12 cellular contexts compared by ENCODE assay signal in the genomic region with DNA sequence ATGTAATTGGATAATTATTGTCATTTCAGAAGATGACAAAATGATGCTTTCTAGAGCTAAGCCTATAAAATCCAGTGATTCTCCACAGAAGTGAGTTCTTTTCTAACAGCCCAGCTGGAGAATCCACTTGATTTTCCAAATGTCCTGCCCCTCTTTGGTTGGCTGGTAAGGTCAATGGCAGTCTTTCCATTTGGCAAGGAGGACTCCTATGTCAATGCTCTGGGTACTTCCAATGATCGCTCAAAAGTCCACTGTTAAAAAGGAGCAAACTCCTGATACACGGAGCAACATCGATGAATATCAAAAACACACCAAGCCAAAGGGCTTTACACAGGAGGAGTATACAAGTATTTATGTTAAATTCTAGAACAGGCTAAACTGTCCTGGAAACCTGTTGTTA. TPM values are rescaled to one million over a fixed set of nuclear protein-coding genes. Genes with fewer than 3 reads are reported as not detected.
DNase-seq lines count a peak whose midpoint lies in the region; ATAC-seq, FAIRE-seq and TF ChIP-seq lines count a peak whose summit lies in the region.
"Had no signal": no experiment of that assay in that cellular context is flagged by ENCODE, and none has a peak within 500 bp of the region (broad histone marks: within the 10 kb centered on the region; RNA-seq: fewer than 3 reads in every experiment).

No MANE protein-coding gene starts in this region.

- no peak for FAIRE-seq in urothelium cell line (lab: Jason Lieb, UNC)

- H3K36me3 ChIP-seq in neural progenitor cell = peaks cover 8% of the 10 kb centered on the region

- no peaks in the 10 kb centered on the region for H3K27me3 ChIP-seq in CD4-positive, alpha-beta T cell (ENCODE audit: control insufficient read depth, insufficient read depth, low read length)
- no peaks in the 10 kb centered on the region for H3K27me3 ChIP-seq in neural progenitor cell

- H3F3A ChIP-seq in neural progenitor cell (ENCODE audit: low read depth) = peaks cover 17% of the 10 kb centered on the region

- CTCF ChIA-PET in CD4-positive, alpha-beta T cell (lab: Charles Lee) = interaction anchor here (0.8 to 3.6 kb wide), 4 partner anchors 8 to 58 kb away, joined by 3 to 28 read pairs (median 6); partner anchors contain the start of gene STK17A
- CTCF ChIA-PET in RWPE1 (lab: Yijun Ruan, JAX) = interaction anchor here (0.9 kb wide), 1 partner anchor 60 kb away, joined by 3 read pairs; no protein-coding TSS in a partner anchor

- H3K4me3 ChIP-seq in neural progenitor cell = no peak overlapping the region

- H3K4me1 ChIP-seq in neural progenitor cell = peaks cover 28% of the 10 kb centered on the region

- H3K79me2 ChIP-seq in neural progenitor cell (ENCODE audit: low read depth) = peaks cover 8% of the 10 kb centered on the region

- peak overlapping the region; percentile 37 for H3K4me2 ChIP-seq in neural progenitor cell

- H2AFZ ChIP-seq in neural progenitor cell (replicated peaks) = no peak overlapping the region

- no peak for TF ChIP-seq CTCF in CD4-positive, alpha-beta T cell (IDR thresholded peaks at IDR 0.05)
- TF ChIP-seq CTCF in RWPE1 (conservative IDR thresholded peaks at IDR 0.05; ENCODE audit: low read depth) = no peak
- no peak for TF ChIP-seq CTCF in neural progenitor cell (IDR thresholded peaks at IDR 0.05)

- no peaks in the 10 kb centered on the region for H3K9me3 Mint-ChIP-seq in CD4-positive, alpha-beta T cell
- H3K9me3 Mint-ChIP-seq in neural progenitor cell = no peaks in the 10 kb centered on the region
- H3K9me3 Mint-ChIP-seq: activated CD4-positive, alpha-beta memory T cell treated with anti-CD3 and anti-CD28 coated beads for 36 hours; CD4-positive, CD25-positive, alpha-beta regulatory T cell had no signal

- peak overlapping the region; percentile 45 for H3K4me3 Mint-ChIP-seq in CD4-positive, alpha-beta T cell
- no peak overlapping the region for H3K4me3 Mint-ChIP-seq in neural progenitor cell
- H3K4me3 Mint-ChIP-seq: activated CD4-positive, alpha-beta memory T cell treated with anti-CD3 and anti-CD28 coated beads for 36 hours had no signal

- H3K27ac ChIP-seq in CD4-positive, alpha-beta T cell (ENCODE audit: low read depth, low read length) = no peak overlapping the region
- H3K27ac ChIP-seq in RWPE1 (peak overlapping the region; percentile 82), epithelial cell of prostate (peak overlapping the region; percentile 92), neural progenitor cell (peak overlapping the region; percentile 33)

- POLR2A ChIA-PET in CD4-positive, alpha-beta T cell (lab: Charles Lee) = interaction anchor here (0.8 to 5.5 kb wide), 5 partner anchors 8 to 57 kb away, joined by 3 to 81 read pairs (median 9); partner anchors contain the start of gene STK17A
- POLR2A ChIA-PET in RWPE1 (lab: Yijun Ruan, JAX; ENCODE audit: low non-redundant PET) = no interaction called here

- intact Hi-C loops in CD4-positive, alpha-beta T cell (cut with DNase I, micrococcal nuclease) = no loop called here

- no peaks in the 10 kb centered on the region for H3K9me3 ChIP-seq in CD4-positive, alpha-beta T cell (ENCODE audit: control insufficient read depth, low read length)
- no peaks in the 10 kb centered on the region for H3K9me3 ChIP-seq in neural progenitor cell (ENCODE audit: low read depth)

- no peak for ATAC-seq in CD4-positive, alpha-beta T cell (ENCODE audit: poor library complexity)

- H3K9ac ChIP-seq in neural progenitor cell = no peak overlapping the region

- peaks cover 48% of the 10 kb centered on the region for H4K20me1 ChIP-seq in neural progenitor cell (ENCODE audit: low read depth)

- no peak for DNase-seq in CD4-positive, alpha-beta T cell
- no peak for DNase-seq in RWPE1 (ENCODE audit: low spot score)
- DNase-seq in epithelial cell of prostate (ENCODE audit: low read depth, low spot score) = no peak
- no peak for DNase-seq in neural progenitor cell (ENCODE audit: low spot score)
- DNase-seq in iPS-NIHi7 (ENCODE audit: extremely low spot score) = no peak
- no peak for DNase-seq in activated CD4-positive, alpha-beta T cell treated with anti-CD3 and anti-CD28 coated beads for 4 hours
- DNase-seq in urothelium cell line (ENCODE audit: low spot score) = no peak
- no peak for DNase-seq in COLO829 (ENCODE audit: low spot score)
- DNase-seq: activated CD4-positive, alpha-beta memory T cell treated with anti-CD3 and anti-CD28 coated beads for 36 hours; CD4-positive, CD25-positive, alpha-beta regulatory T cell; MM.1S; SIG-M5 had no signal

- H3K4me1 Mint-ChIP-seq in CD4-positive, alpha-beta T cell (ENCODE audit: low read depth) = peaks cover 96% of the 10 kb centered on the region
- peaks cover 46% of the 10 kb centered on the region for H3K4me1 Mint-ChIP-seq in neural progenitor cell

- H3K36me3 Mint-ChIP-seq in CD4-positive, alpha-beta T cell (ENCODE audit: low read depth) = peaks cover 97% of the 10 kb centered on the region
- H3K36me3 Mint-ChIP-seq in neural progenitor cell = peaks cover 57% of the 10 kb centered on the region

- H3K27ac Mint-ChIP-seq in CD4-positive, alpha-beta T cell = peak overlapping the region; percentile 87
- peak overlapping the region; percentile 97 for H3K27ac Mint-ChIP-seq in neural progenitor cell

- no peaks in the 10 kb centered on the region for H3K27me3 Mint-ChIP-seq in CD4-positive, alpha-beta T cell
- peaks cover 10% of the 10 kb centered on the region for H3K27me3 Mint-ChIP-seq in neural progenitor cell (ENCODE audit: insufficient read depth, low read depth)
- H3K27me3 Mint-ChIP-seq: activated CD4-positive, alpha-beta memory T cell treated with anti-CD3 and anti-CD28 coated beads for 36 hours; CD4-positive, CD25-positive, alpha-beta regulatory T cell had no signal

RNA-seq across cellular contexts. Expression of gene STK17A, which starts 57.8 kb away (rescaled TPM):
- total RNA-seq in CD4-positive, alpha-beta T cell = 100 to 1,000 TPM; 213 to 218 TPM
- total RNA-seq in neural progenitor cell (ENCODE audit: low replicate concordance) = 13.1 and 15.6 TPM in 2 replicates

Comparison
In these comparisons a context has a peak if more than half of its experiments do, and no peak if none do; other contexts are left out.
1. RNA of gene STK17A, which starts 57.8 kb away (total RNA-seq): 213 to 218 TPM in CD4-positive, alpha-beta T cell; 13.1 to 15.6 TPM in neural progenitor cell; every median in the first group is over 10 times any median in the second.